ENCODE assay signal across 2 cellular contexts in genomic region chr18:23158884-23159820, GRCh38.
TF ChIP-seq lines count a peak whose summit lies in the region.

No MANE protein-coding gene starts in this region.

TF ChIP-seq in A549, 52 proteins besides CTCF, POLR2A, EP300 and RAD21 (continued from another document):
- TF ChIP-seq PBX3 (IDR thresholded peaks at IDR 0.05), result no peak
- TF ChIP-seq KDM1A (IDR thresholded peaks at IDR 0.05; ENCODE audit: low read depth), result no peak
- TF ChIP-seq NFE2L2 (conservative IDR thresholded peaks at IDR 0.05; ENCODE audit: low read length), result no peak
- TF ChIP-seq, protein P1, sequence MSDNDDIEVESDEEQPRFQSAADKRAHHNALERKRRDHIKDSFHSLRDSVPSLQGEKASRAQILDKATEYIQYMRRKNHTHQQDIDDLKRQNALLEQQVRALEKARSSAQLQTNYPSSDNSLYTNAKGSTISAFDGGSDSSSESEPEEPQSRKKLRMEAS (IDR thresholded peaks at IDR 0.05), result no peak
- no peak for TF ChIP-seq NR3C1 (IDR thresholded peaks at IDR 0.05)
- no peak for TF ChIP-seq MYC (IDR thresholded peaks at IDR 0.05; ENCODE audit: borderline replicate concordance, low read length)
- TF ChIP-seq ZC3H11A (IDR thresholded peaks at IDR 0.05), result no peak
- TF ChIP-seq FOSL2 (IDR thresholded peaks at IDR 0.05), result no peak
- TF ChIP-seq FOSL2 (CRISPR knock-in tag; IDR thresholded peaks at IDR 0.05), result no peak
- no peak for TF ChIP-seq HDAC2 (IDR thresholded peaks at IDR 0.05)

TF ChIP-seq in WTC11, 78 proteins besides CTCF, POLR2A, EP300 and RAD21 (continued from another document):
- TF ChIP-seq, protein P2, sequence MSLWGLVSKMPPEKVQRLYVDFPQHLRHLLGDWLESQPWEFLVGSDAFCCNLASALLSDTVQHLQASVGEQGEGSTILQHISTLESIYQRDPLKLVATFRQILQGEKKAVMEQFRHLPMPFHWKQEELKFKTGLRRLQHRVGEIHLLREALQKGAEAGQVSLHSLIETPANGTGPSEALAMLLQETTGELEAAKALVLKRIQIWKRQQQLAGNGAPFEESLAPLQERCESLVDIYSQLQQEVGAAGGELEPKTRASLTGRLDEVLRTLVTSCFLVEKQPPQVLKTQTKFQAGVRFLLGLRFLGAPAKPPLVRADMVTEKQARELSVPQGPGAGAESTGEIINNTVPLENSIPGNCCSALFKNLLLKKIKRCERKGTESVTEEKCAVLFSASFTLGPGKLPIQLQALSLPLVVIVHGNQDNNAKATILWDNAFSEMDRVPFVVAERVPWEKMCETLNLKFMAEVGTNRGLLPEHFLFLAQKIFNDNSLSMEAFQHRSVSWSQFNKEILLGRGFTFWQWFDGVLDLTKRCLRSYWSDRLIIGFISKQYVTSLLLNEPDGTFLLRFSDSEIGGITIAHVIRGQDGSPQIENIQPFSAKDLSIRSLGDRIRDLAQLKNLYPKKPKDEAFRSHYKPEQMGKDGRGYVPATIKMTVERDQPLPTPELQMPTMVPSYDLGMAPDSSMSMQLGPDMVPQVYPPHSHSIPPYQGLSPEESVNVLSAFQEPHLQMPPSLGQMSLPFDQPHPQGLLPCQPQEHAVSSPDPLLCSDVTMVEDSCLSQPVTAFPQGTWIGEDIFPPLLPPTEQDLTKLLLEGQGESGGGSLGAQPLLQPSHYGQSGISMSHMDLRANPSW (CRISPR knock-in tag; conservative IDR thresholded peaks at IDR 0.05; ENCODE audit: low read depth), result no peak
- TF ChIP-seq CREM (CRISPR knock-in tag; IDR thresholded peaks at IDR 0.05) (no peak), ZNF232 (CRISPR knock-in tag; IDR thresholded peaks at IDR 0.05) (no peak), ATF2 (CRISPR knock-in tag; IDR thresholded peaks at IDR 0.05; ENCODE audit: borderline replicate concordance, low read depth) (no peak), NR2C2 (CRISPR knock-in tag; IDR thresholded peaks at IDR 0.05) (no peak)
